12 cellular contexts compared by ENCODE assay signal in the genomic region with DNA sequence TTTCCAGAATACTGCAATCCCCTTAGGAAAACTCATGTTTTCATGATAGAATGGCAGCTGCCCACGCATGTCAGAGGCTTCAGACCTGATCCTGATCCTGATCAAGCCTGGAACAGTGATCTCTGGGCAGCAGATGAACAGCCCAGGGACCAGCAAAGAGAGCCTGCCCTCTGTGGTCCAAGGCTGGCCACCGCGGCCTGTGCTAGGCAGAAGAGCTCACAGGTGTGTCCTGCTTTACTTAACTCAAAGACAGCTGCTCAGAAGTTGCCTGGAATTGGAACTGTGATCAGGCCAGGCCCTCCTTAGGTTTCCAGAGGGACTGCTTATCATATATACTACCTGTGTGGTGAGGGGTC.
DNase-seq lines count a peak whose midpoint lies in the region; ATAC-seq and TF ChIP-seq lines count a peak whose summit lies in the region.
"Had no signal": no experiment of that assay in that cellular context is flagged by ENCODE, and none has a peak within 500 bp of the region (broad histone marks: within the 10 kb centered on the region; RNA-seq: fewer than 3 reads in every experiment).

No MANE protein-coding gene starts in this region.

- H3K4me1 Mint-ChIP-seq in nephron: peaks cover 26% of the 10 kb centered on the region

- ATAC-seq in HG02870 (IDR thresholded peaks at IDR 0.05; ENCODE audit: unreplicated experiment): no peak
- no peak for ATAC-seq in GM18858 (IDR thresholded peaks at IDR 0.05; ENCODE audit: unreplicated experiment)
- no peak for ATAC-seq in HG02970 (IDR thresholded peaks at IDR 0.05; ENCODE audit: low FRiP score, unreplicated experiment)

- TF ChIP-seq CTCF in AG09319 (IDR thresholded peaks at IDR 0.05; ENCODE audit: low read depth, low read length): peak; percentile 8
- no peak for TF ChIP-seq CTCF in nephron (IDR thresholded peaks at IDR 0.05; ENCODE audit: unreplicated experiment in 3 of 3)

- H3K36me3 Mint-ChIP-seq in nephron (ENCODE audit: low read depth): no peaks in the 10 kb centered on the region

- H3K27me3 Mint-ChIP-seq in nephron (ENCODE audit: low read depth): peaks cover 18% of the 10 kb centered on the region

- H3K4me3 Mint-ChIP-seq in nephron: no peak overlapping the region

- peak overlapping the region; percentile 99 for H3K27ac ChIP-seq in epithelial cell of prostate
- H3K27ac ChIP-seq: C4-2B, tibial artery had no signal

- peak overlapping the region; percentile 45 to 83 (median 76) for H3K27ac Mint-ChIP-seq in nephron

- DNase-seq in AG09319 (ENCODE audit: extremely low read depth, low read depth) (no peak), NCI-H510A (lab: John Stamatoyannopoulos, UW) (peak; percentile 46), epithelial cell of prostate (ENCODE audit: low read depth, low spot score) (no peak)
- DNase-seq in activated T-cell treated with anti-CD3 and anti-CD28 coated beads, Interleukin-2, amount 50 U/mL, for 1 hour: no peak
- DNase-seq: amniotic stem cell, GDM1, tibial artery had no signal

- H3K9me3 Mint-ChIP-seq in nephron: no peaks in the 10 kb centered on the region
